In the genomic region with DNA sequence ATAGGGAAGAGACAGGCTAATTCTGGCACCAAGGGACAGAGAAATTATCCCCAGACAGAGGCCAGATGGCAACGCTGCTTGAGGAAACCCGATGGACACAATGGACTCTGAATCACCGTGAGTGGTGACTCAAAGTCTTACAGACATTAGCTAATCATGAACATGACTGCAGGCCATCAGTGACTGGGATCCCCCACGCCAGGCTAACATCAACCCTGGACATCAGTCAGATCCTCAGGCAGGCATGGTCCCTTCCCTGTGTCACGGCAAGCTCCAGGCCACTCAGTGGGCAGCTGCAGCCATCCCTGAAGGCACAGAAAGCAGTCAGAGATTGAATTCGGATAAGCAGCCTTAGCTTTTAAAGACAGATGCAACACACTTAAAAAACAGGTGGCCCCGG, we compare ENCODE assay signal across 17 cellular contexts. TPM values are rescaled to one million over a fixed set of nuclear protein-coding genes. Genes with fewer than 3 reads are reported as not detected.
A peak's percentile ranks its signal among the peaks of the same experiment; 100 is the strongest.
DNase-seq lines count a peak whose midpoint lies in the region; ATAC-seq and TF ChIP-seq lines count a peak whose summit lies in the region.
"Had no signal": no experiment of that assay in that cellular context is flagged by ENCODE, and none has a peak within 500 bp of the region (broad histone marks: within the 10 kb centered on the region; RNA-seq: fewer than 3 reads in every experiment).

No MANE protein-coding gene starts in this region.

- 93 to 96% methylated on average over 7 of the region's 7 CpGs for WGBS in endodermal cell (ENCODE audit: insufficient coverage in 1 of 2, insufficient read length in 1 of 2), 2 experiments

- H3K36me3 Mint-ChIP-seq in endodermal cell (ENCODE audit: low read depth) = no peaks in the 10 kb centered on the region
- H3K36me3 Mint-ChIP-seq: CD4-positive, CD25-positive, alpha-beta regulatory T cell had no signal

- intact Hi-C loops in posterior vena cava (cut with DNase I) = no loop called here

- peaks cover 2% of the 10 kb centered on the region for H3K27me3 Mint-ChIP-seq in endodermal cell (ENCODE audit: insufficient read depth)
- H3K27me3 Mint-ChIP-seq: CD4-positive, CD25-positive, alpha-beta regulatory T cell had no signal

- ATAC-seq in HG03025 (IDR thresholded peaks at IDR 0.05; ENCODE audit: low FRiP score, unreplicated experiment) = no peak
- ATAC-seq: HCT116; left colon; natural killer cell treated with Interleukin-12 subunit alpha and Interleukin-12 subunit beta and Interleukin-15 and Interleukin-18, amount 100 ng/mL, for 72 hours; right lobe of liver had no signal

- peaks cover 9% of the 10 kb centered on the region for H3K4me1 Mint-ChIP-seq in endodermal cell
- H3K4me1 Mint-ChIP-seq: CD4-positive, CD25-positive, alpha-beta regulatory T cell had no signal

- H3K4me3 ChIP-seq in endodermal cell (ENCODE audit: low read length) (no peak overlapping the region), osteoblast (ENCODE audit: insufficient read depth, low read length) (no peak overlapping the region)
- H3K4me3 ChIP-seq in effector memory CD4-positive, alpha-beta T cell (ENCODE audit: insufficient read depth, low read depth, low read length, poor library complexity, severe bottlenecking) = no peak overlapping the region
- H3K4me3 ChIP-seq: dorsolateral prefrontal cortex, right lobe of liver had no signal

- no peak overlapping the region for H3K9ac ChIP-seq in endodermal cell (ENCODE audit: extremely low read depth, low read length, poor library complexity, severe bottlenecking)

- TF ChIP-seq CTCF in endodermal cell (conservative IDR thresholded peaks at IDR 0.05) = no peak
- no peak for TF ChIP-seq CTCF in osteoblast (IDR thresholded peaks at IDR 0.05; ENCODE audit: extremely low read depth, low read depth, low read length)

- H3K9me3 ChIP-seq in endodermal cell (ENCODE audit: control insufficient read depth, low read length) (peaks cover 6% of the 10 kb centered on the region), osteoblast (ENCODE audit: low read depth, low read length) (peaks cover 2% of the 10 kb centered on the region)
- no peaks in the 10 kb centered on the region for H3K9me3 ChIP-seq in effector memory CD4-positive, alpha-beta T cell (ENCODE audit: control insufficient read depth, low read length)
- H3K9me3 ChIP-seq: right lobe of liver had no signal

- peak overlapping the region; percentile 41 for H2AFZ ChIP-seq in osteoblast (ENCODE audit: low read length)

- H3K9me3 Mint-ChIP-seq in endodermal cell = no peaks in the 10 kb centered on the region

- H3K4me2 ChIP-seq in osteoblast (ENCODE audit: insufficient read depth, low read length) = no peak overlapping the region

- H3K27ac ChIP-seq in endodermal cell (ENCODE audit: low read depth, low read length) (peak overlapping the region; percentile 60), osteoblast (ENCODE audit: low read depth, low read length) (no peak overlapping the region)
- no peak overlapping the region for H3K27ac ChIP-seq in effector memory CD4-positive, alpha-beta T cell (ENCODE audit: insufficient read depth, low read length, poor library complexity, severe bottlenecking)
- H3K27ac ChIP-seq: dorsolateral prefrontal cortex, right lobe of liver had no signal

- no peak overlapping the region for H3K4me3 Mint-ChIP-seq in endodermal cell
- H3K4me3 Mint-ChIP-seq: CD4-positive, CD25-positive, alpha-beta regulatory T cell; natural killer cell treated with Interleukin-12 subunit alpha and Interleukin-12 subunit beta and Interleukin-15 and Interleukin-18, amount 100 ng/mL, for 72 hours had no signal

- H3K4me1 ChIP-seq in endodermal cell (ENCODE audit: control insufficient read depth, insufficient read depth, low read length) (peaks cover 5% of the 10 kb centered on the region), osteoblast (ENCODE audit: insufficient read depth, low read length) (peaks cover 3% of the 10 kb centered on the region)
- no peaks in the 10 kb centered on the region for H3K4me1 ChIP-seq in effector memory CD4-positive, alpha-beta T cell (ENCODE audit: control insufficient read depth, insufficient read depth, low read length, poor library complexity, severe bottlenecking)
- H3K4me1 ChIP-seq: right lobe of liver had no signal

- H4K20me1 ChIP-seq in osteoblast (ENCODE audit: insufficient read depth, low read length) = no peaks in the 10 kb centered on the region

- H3K36me3 ChIP-seq in endodermal cell (ENCODE audit: control insufficient read depth, insufficient read depth, low read length) = no peaks in the 10 kb centered on the region
- H3K36me3 ChIP-seq in osteoblast (ENCODE audit: insufficient read depth, low read length) = no peaks in the 10 kb centered on the region
- H3K36me3 ChIP-seq in effector memory CD4-positive, alpha-beta T cell (ENCODE audit: control insufficient read depth, insufficient read depth, low read length) = no peaks in the 10 kb centered on the region
- H3K36me3 ChIP-seq: right lobe of liver had no signal

- no peak overlapping the region for H3K27ac Mint-ChIP-seq in endodermal cell
- H3K27ac Mint-ChIP-seq: CD4-positive, CD25-positive, alpha-beta regulatory T cell; natural killer cell treated with Interleukin-12 subunit alpha and Interleukin-12 subunit beta and Interleukin-15 and Interleukin-18, amount 100 ng/mL, for 72 hours had no signal

- H3K79me2 ChIP-seq in osteoblast (ENCODE audit: insufficient read depth, low read length) = no peaks in the 10 kb centered on the region

- H3K27me3 ChIP-seq in endodermal cell (ENCODE audit: control insufficient read depth, insufficient read depth, low read length, poor library complexity, severe bottlenecking) (no peaks in the 10 kb centered on the region), osteoblast (ENCODE audit: insufficient read depth, low read length) (no peaks in the 10 kb centered on the region)
- H3K27me3 ChIP-seq in effector memory CD4-positive, alpha-beta T cell (replicated peaks; ENCODE audit: control insufficient read depth, insufficient read depth, low read length, poor library complexity, severe bottlenecking) = no peaks in the 10 kb centered on the region
- H3K27me3 ChIP-seq: dorsolateral prefrontal cortex, right lobe of liver had no signal

- DNase-seq in ELR (ENCODE audit: low read depth) = peak; percentile 88
- peak; percentile 99 for DNase-seq in RPMI7951 (ENCODE audit: low read depth)
- DNase-seq in endodermal cell = no peak
- DNase-seq in osteoblast (ENCODE audit: insufficient read length, low spot score, missing footprints) = peak; percentile 89
- DNase-seq in NCI-H128 (lab: John Stamatoyannopoulos, UW; ENCODE audit: unreplicated experiment) = no peak
- no peak for DNase-seq in effector memory CD4-positive, alpha-beta T cell
- no peak for DNase-seq in posterior vena cava (ENCODE audit: low spot score)
- DNase-seq: activated CD4-positive, CD25-positive, alpha-beta regulatory T cell; CD4-positive, CD25-positive, alpha-beta regulatory T cell; dorsolateral prefrontal cortex; GF-D8; left colon; right lobe of liver; stimulated activated naive CD4-positive, alpha-beta T cell treated with Interleukin-2 at 50 U/mL for 16 hours had no signal

RNA-seq across cellular contexts. Expression of a gene that starts 23.8 kb away (rescaled TPM):
- total RNA-seq in RPMI7951 (2014; rRNA removed; shearing (Covaris generic)) = 6.4 and 7.2 TPM in 2 replicates
- total RNA-seq in endodermal cell (10 to 100 TPM; 10.6 to 13.1 TPM), osteoblast (2.5 and 6.2 TPM in 2 replicates), posterior vena cava (1 to 10 TPM; 1.1 to 3.4 TPM)
- 8.5 TPM for polyA plus RNA-seq in endodermal cell (2013, experiment 1 of 2)
- polyA plus RNA-seq in endodermal cell (2013, experiment 2 of 2) = 10.4 TPM
- polyA plus RNA-seq: CD4-positive, CD25-positive, alpha-beta regulatory T cell had no signal

RNA-seq across cellular contexts. Expression of a gene that starts 59.6 kb away (rescaled TPM):
- total RNA-seq in RPMI7951 (2014; rRNA removed; shearing (Covaris generic)) = not detected in 2 replicates
- total RNA-seq in endodermal cell = not detected
- not detected for polyA plus RNA-seq in endodermal cell (2013, experiment 1 of 2)
- not detected for polyA plus RNA-seq in endodermal cell (2013, experiment 2 of 2)
- total RNA-seq in osteoblast = not detected in 2 replicates
- total RNA-seq in posterior vena cava = not detected
- total RNA-seq: CD4-positive, CD25-positive, alpha-beta regulatory T cell; left colon; natural killer cell treated with Interleukin-12 subunit alpha and Interleukin-12 subunit beta and Interleukin-15 and Interleukin-18, amount 100 ng/mL, for 72 hours; right lobe of liver had no signal
- polyA plus RNA-seq: CD4-positive, CD25-positive, alpha-beta regulatory T cell had no signal

Comparison
In these comparisons a context has a peak if more than half of its experiments do, and no peak if none do; other contexts are left out.
1. DNase-seq: peak in ELR (single experiment), RPMI7951 (single experiment) and osteoblast (single experiment); none in endodermal cell (single experiment), NCI-H128 (single experiment), effector memory CD4-positive, alpha-beta T cell (0 of 3) and posterior vena cava (single experiment).